Comparison of ENCODE assay signal across 21 cellular contexts in genomic region chr1:226845624-226846023, GRCh38. TPM values are rescaled to one million over a fixed set of nuclear protein-coding genes. Genes with fewer than 3 reads are reported as not detected.
DNase-seq lines count a peak whose midpoint lies in the region; ATAC-seq, FAIRE-seq and TF ChIP-seq lines count a peak whose summit lies in the region.
"Had no signal": no experiment of that assay in that cellular context is flagged by ENCODE, and none has a peak within 500 bp of the region (broad histone marks: within the 10 kb centered on the region; RNA-seq: fewer than 3 reads in every experiment).

No MANE protein-coding gene starts in this region.

- TF ChIP-seq CTCF in breast epithelium (IDR thresholded peaks at IDR 0.05), result no peak
- no peak for TF ChIP-seq CTCF in glutamatergic neuron (IDR thresholded peaks at IDR 0.05; ENCODE audit: partially characterized antibody, unreplicated experiment)
- no peak for TF ChIP-seq CTCF in adrenal gland (IDR thresholded peaks at IDR 0.05)
- no peak for TF ChIP-seq CTCF in sigmoid colon (IDR thresholded peaks at IDR 0.05)

- H3K4me3 Mint-ChIP-seq in glutamatergic neuron (ENCODE audit: unreplicated experiment), result no peak overlapping the region
- H3K4me3 Mint-ChIP-seq: CD4-positive, alpha-beta T cell had no signal

- H3K27ac ChIP-seq in breast epithelium (no peak overlapping the region), adrenal gland (no peak overlapping the region), sigmoid colon (no peak overlapping the region)
- H3K27ac ChIP-seq: 22Rv1, A549, C4-2B, GM23248, HL-60 had no signal

- intact Hi-C loops in breast epithelium (cut with DNase I; ENCODE audit: low total_unique reads) (no loop called here), adrenal gland (cut with DNase I) (no loop called here), sigmoid colon (cut with DNase I) (no loop called here)

- H3K9me3 Mint-ChIP-seq in glutamatergic neuron (ENCODE audit: unreplicated experiment), result peaks cover 1% of the 10 kb centered on the region
- H3K9me3 Mint-ChIP-seq: CD4-positive, alpha-beta T cell had no signal

- H3K27me3 Mint-ChIP-seq in glutamatergic neuron (ENCODE audit: unreplicated experiment), result no peaks in the 10 kb centered on the region
- H3K27me3 Mint-ChIP-seq: CD4-positive, alpha-beta T cell had no signal

- peaks cover 5% of the 10 kb centered on the region for H3K4me1 Mint-ChIP-seq in glutamatergic neuron (ENCODE audit: low read depth, unreplicated experiment)

- DNase-seq in GM12891 (ENCODE audit: insufficient read length, low spot score) (no peak), breast epithelium (ENCODE audit: low spot score in 2 of 2) (no peak), glutamatergic neuron (no peak), adrenal gland (no peak), sigmoid colon (no peak)
- DNase-seq: AML-193; CD4-positive, alpha-beta T cell; DMS153; DMS79 treated with DMSO at 0.1 percent for 48 hours; GF-D8; GM23248; IMR-90 had no signal

- H3K27me3 ChIP-seq in breast epithelium, result no peaks in the 10 kb centered on the region
- H3K27me3 ChIP-seq in adrenal gland, result no peaks in the 10 kb centered on the region
- no peaks in the 10 kb centered on the region for H3K27me3 ChIP-seq in sigmoid colon

- TF ChIP-seq EP300 in sigmoid colon (IDR thresholded peaks at IDR 0.05), result no peak

- peak; percentile 42 for ATAC-seq in GM18868 (IDR thresholded peaks at IDR 0.05; ENCODE audit: unreplicated experiment)
- peak; percentile 58 for ATAC-seq in GM21526 (IDR thresholded peaks at IDR 0.05; ENCODE audit: low FRiP score, unreplicated experiment)
- peak; percentile 50 for ATAC-seq in HG03175 (IDR thresholded peaks at IDR 0.05; ENCODE audit: unreplicated experiment)
- ATAC-seq: A549, K562 had no signal

- H3K4me3 ChIP-seq in breast epithelium (no peak overlapping the region), adrenal gland (no peak overlapping the region), sigmoid colon (no peak overlapping the region)
- H3K4me3 ChIP-seq: A549, GM23248, HAP-1, K562 had no signal

- TF ChIP-seq POLR2A in GM12891 (IDR thresholded peaks at IDR 0.05; ENCODE audit: low read depth, low read length) (no peak), breast epithelium (IDR thresholded peaks at IDR 0.05) (no peak), adrenal gland (IDR thresholded peaks at IDR 0.05) (no peak), sigmoid colon (IDR thresholded peaks at IDR 0.05) (no peak)

- H3K9me3 ChIP-seq in breast epithelium (no peaks in the 10 kb centered on the region), adrenal gland (replicated peaks in 1 of 3) (no peaks in the 10 kb centered on the region), sigmoid colon (no peaks in the 10 kb centered on the region)
- H3K9me3 ChIP-seq: A549, HAP-1 had no signal

- H3K4me1 ChIP-seq in breast epithelium (no peaks in the 10 kb centered on the region), adrenal gland (replicated peaks in 1 of 2) (no peaks in the 10 kb centered on the region), sigmoid colon (no peaks in the 10 kb centered on the region)
- H3K4me1 ChIP-seq: A549 had no signal

- H3K36me3 Mint-ChIP-seq in glutamatergic neuron (ENCODE audit: unreplicated experiment), result peaks cover 4% of the 10 kb centered on the region

- H3K36me3 ChIP-seq in breast epithelium, result no peaks in the 10 kb centered on the region
- no peaks in the 10 kb centered on the region for H3K36me3 ChIP-seq in adrenal gland (replicated peaks in 1 of 2)
- no peaks in the 10 kb centered on the region for H3K36me3 ChIP-seq in sigmoid colon
- H3K36me3 ChIP-seq: HAP-1 had no signal

- FAIRE-seq in GM12891 (lab: Jason Lieb, UNC), result peak; percentile 54
- FAIRE-seq: A549, K562 had no signal

- H3K27ac Mint-ChIP-seq in glutamatergic neuron (ENCODE audit: unreplicated experiment), result no peak overlapping the region
- H3K27ac Mint-ChIP-seq: CD4-positive, alpha-beta T cell had no signal

TF ChIP-seq in GM12891, 5 proteins besides CTCF, POLR2A, EP300 and RAD21:
- no peak for TF ChIP-seq POU2F2 (IDR thresholded peaks at IDR 0.05; ENCODE audit: low read depth, low read length)
- no peak for TF ChIP-seq POLR2AphosphoS5 (IDR thresholded peaks at IDR 0.05; ENCODE audit: low read depth, low read length)
- TF ChIP-seq SPI1 (IDR thresholded peaks at IDR 0.05; ENCODE audit: low read depth, low read length), result peak; percentile 86
- no peak for TF ChIP-seq TAF1 (IDR thresholded peaks at IDR 0.05; ENCODE audit: low read depth, low read length)
- no peak for TF ChIP-seq PAX5 (IDR thresholded peaks at IDR 0.05; ENCODE audit: insufficient read depth, low read length, severe bottlenecking)
TF ChIP-seq in GM12891: peak in this region for 1.

RNA-seq across cellular contexts. Expression of gene PSEN2, which starts 24.8 kb away (rescaled TPM):
- 2.9 TPM for polyA plus RNA-seq in GM12891 (2012; ENCODE audit: low read depth, missing spikeins)
- total RNA-seq in breast epithelium, result 10 to 100 TPM; 27.8 to 31.9 (median 27.9) TPM
- total RNA-seq in glutamatergic neuron (ENCODE audit: unreplicated experiment), result 22.2 TPM
- 10 to 100 TPM; 32.7 to 63.5 (median 45.7) TPM for total RNA-seq in adrenal gland
- 10 to 100 TPM; 27.2 to 37.0 (median 28.7) TPM for polyA plus RNA-seq in adrenal gland
- total RNA-seq in sigmoid colon, result 10 to 100 TPM; 23.2 to 56.8 (median 32.8) TPM
- 10 to 100 TPM in 2 of 3 donors, 1 to 10 TPM in 1; 4.4 to 16.9 (median 10.8) TPM for polyA plus RNA-seq in sigmoid colon
